Comparison of ENCODE assay signal across 18 cellular contexts in genomic region chr16:8955828-8956227, GRCh38. TPM values are rescaled to one million over a fixed set of nuclear protein-coding genes. Genes with fewer than 3 reads are reported as not detected.
DNase-seq lines count a peak whose midpoint lies in the region; ATAC-seq, FAIRE-seq and TF ChIP-seq lines count a peak whose summit lies in the region.
"Had no signal": no experiment of that assay in that cellular context is flagged by ENCODE, and none has a peak within 500 bp of the region (broad histone marks: within the 10 kb centered on the region; RNA-seq: fewer than 3 reads in every experiment).

No MANE protein-coding gene starts in this region.

- H3K9me3 ChIP-seq in HepG2 (ENCODE audit: low read length): no peaks in the 10 kb centered on the region
- no peaks in the 10 kb centered on the region for H3K9me3 ChIP-seq in transverse colon
- no peaks in the 10 kb centered on the region for H3K9me3 ChIP-seq in uterus
- H3K9me3 ChIP-seq: Peyer's patch had no signal

- H3K79me2 ChIP-seq in HepG2 (ENCODE audit: insufficient read depth, low read length): peaks cover 93% of the 10 kb centered on the region

- H2AFZ ChIP-seq in HepG2 (ENCODE audit: low read length): no peak overlapping the region

- TF ChIP-seq CTCF in HepG2 (CRISPR knock-in tag; IDR thresholded peaks at IDR 0.05): no peak
- no peak for TF ChIP-seq CTCF in transverse colon (IDR thresholded peaks at IDR 0.05)
- no peak for TF ChIP-seq CTCF in uterus (IDR thresholded peaks at IDR 0.05)

- H3K4me3 ChIP-seq in HepG2 (replicated peaks in 1 of 3; ENCODE audit: insufficient read depth in 1 of 3, low read depth in 2 of 3, low read length in 3 of 3): no peak overlapping the region
- H3K4me3 ChIP-seq in transverse colon: no peak overlapping the region
- H3K4me3 ChIP-seq in uterus: no peak overlapping the region
- H3K4me3 ChIP-seq: lung, Peyer's patch had no signal

- no peak overlapping the region for H3K4me2 ChIP-seq in HepG2 (ENCODE audit: low read depth, low read length)

- H3K4me1 ChIP-seq in HepG2 (ENCODE audit: insufficient read depth, low read length) (peaks cover 94% of the 10 kb centered on the region), transverse colon (peaks cover 66 to 92% (median 86%) of the 10 kb centered on the region in 4 donors), uterus (peaks cover 7 to 35% of the 10 kb centered on the region in 2 donors)

- in situ Hi-C loops in HepG2 (cut with HindIII; ENCODE audit: extremely low pct_ligation_motif_present, low pct_unique_long_range_greater_than_20kb): no loop called here
- in situ Hi-C loops in transverse colon (cut with MboI; ENCODE audit: low pct_ligation_motif_present in 1 of 4, low pct_unique_long_range_greater_than_20kb in 1 of 4, low sequenced_read_pairs in 3 of 4): no loop called here

- no peaks in the 10 kb centered on the region for H3K27me3 ChIP-seq in HepG2 (ENCODE audit: control insufficient read depth in 1 of 2, insufficient read depth in 2 of 2, low read length in 2 of 2)
- no peaks in the 10 kb centered on the region for H3K27me3 ChIP-seq in transverse colon
- H3K27me3 ChIP-seq in uterus: no peaks in the 10 kb centered on the region
- H3K27me3 ChIP-seq: Peyer's patch had no signal

- H3K9ac ChIP-seq in HepG2 (ENCODE audit: insufficient read depth, low read depth, low read length): no peak overlapping the region

- intact Hi-C loops in Right ventricle myocardium superior (cut with DNase I) (no loop called here), Right ventricle myocardium inferior (cut with DNase I) (no loop called here), HepG2 (cut with micrococcal nuclease; ENCODE audit: unreplicated experiment) (no loop called here), transverse colon (cut with DNase I; ENCODE audit: low total_unique reads) (no loop called here), uterus (cut with DNase I; ENCODE audit: low total_unique reads) (no loop called here)

- CTCF ChIA-PET in HepG2 (lab: Yijun Ruan, JAX; ENCODE audit: low intra/inter-chr PET ratio, low total read pairs): interaction anchor here (0.9 kb wide), 1 partner anchor 20 kb away, joined by 3 read pairs; no protein-coding TSS in a partner anchor

- FAIRE-seq in HepG2 (lab: Jason Lieb, UNC): no peak
- FAIRE-seq: GM12892 had no signal

- POLR2A ChIA-PET in HepG2 (lab: Yijun Ruan, JAX): no interaction called here

- no peak for TF ChIP-seq RAD21 in HepG2 (CRISPR knock-in tag; IDR thresholded peaks at IDR 0.05)

- ATAC-seq in Right ventricle myocardium superior (ENCODE audit: poor library complexity) (peak; percentile 8), Right ventricle myocardium inferior (no peak), SK-N-SH treated with all-trans-retinoic acid at 6 μM for 48 hours (peak; percentile 31; the same call in 2 of the 3 replicates), HepG2 (no peak)
- ATAC-seq: esophagus mucosa had no signal

- BruUV-seq in HepG2 (replicated peaks; lab: Mats Ljungman, UMichigan): no TSS peak

- WGBS in HepG2 (ENCODE audit: low lambda C conversion rate): 93% methylated on average over 2 of the region's 2 CpGs
- 0 to 37% methylated on average over 1 to 2 of the region's 2 CpGs for WGBS in transverse colon (ENCODE audit: low coverage in 1 of 2), 2 donors

- TF ChIP-seq EP300 in HepG2 (IDR thresholded peaks at IDR 0.05; ENCODE audit: low read depth in 2 of 2, low read length in 2 of 2) (no peak), HepG2 (CRISPR knock-in tag; IDR thresholded peaks at IDR 0.05; ENCODE audit: borderline replicate concordance) (no peak), transverse colon (IDR thresholded peaks at IDR 0.05; ENCODE audit: low read depth) (no peak)

- peaks cover 95% of the 10 kb centered on the region for H4K20me1 ChIP-seq in HepG2 (ENCODE audit: insufficient read depth, low read length)

- TF ChIP-seq POLR2A in HepG2 (IDR thresholded peaks at IDR 0.05; ENCODE audit: insufficient read depth in 1 of 2, low read depth in 2 of 2, low read length in 2 of 2) (no peak), transverse colon (IDR thresholded peaks at IDR 0.05) (no peak), uterus (IDR thresholded peaks at IDR 0.05) (no peak)

- peaks cover 0 to 5% of the 10 kb centered on the region in 2 experiments; a peak in 1 of 5 replicates for H3K36me3 ChIP-seq in HepG2 (replicated peaks in 1 of 2; ENCODE audit: control insufficient read depth in 1 of 2, insufficient read depth in 2 of 2, low read length in 2 of 2)
- no peaks in the 10 kb centered on the region for H3K36me3 ChIP-seq in transverse colon
- no peaks in the 10 kb centered on the region for H3K36me3 ChIP-seq in uterus
- H3K36me3 ChIP-seq: Peyer's patch had no signal

- DNase-seq in Right ventricle myocardium superior: no peak
- DNase-seq in Right ventricle myocardium inferior (ENCODE audit: missing footprints): no peak
- DNase-seq in HepG2 (ENCODE audit: low spot score): no peak
- DNase-seq in transverse colon: no peak
- no peak for DNase-seq in uterus
- no peak for DNase-seq in NCI-H2107 (lab: John Stamatoyannopoulos, UW)
- DNase-seq in islet precursor cell: no peak
- DNase-seq: activated CD4-positive, alpha-beta T cell treated with anti-CD3 and anti-CD28 coated beads, Interleukin-2, amount 50 U/mL, for 1 hour; activated naive CD4-positive, alpha-beta T cell; EL; hippocampal formation; nucleus accumbens; Peyer's patch; T-helper 2 cell had no signal

- H3K27ac ChIP-seq in HepG2 (ENCODE audit: extremely low read length, insufficient read depth, low read length): no peak overlapping the region
- H3K27ac ChIP-seq in transverse colon: peak overlapping the region; percentile 88 to 93 (median 91)
- no peak overlapping the region for H3K27ac ChIP-seq in uterus
- H3K27ac ChIP-seq: Peyer's patch had no signal

TF ChIP-seq in HepG2, 621 proteins besides CTCF, POLR2A, EP300 and RAD21 (continues in another document):
- TF ChIP-seq IRF9 (CRISPR knock-in tag; IDR thresholded peaks at IDR 0.05; ENCODE audit: borderline replicate concordance) (no peak), MEF2D (CRISPR knock-in tag; IDR thresholded peaks at IDR 0.05) (no peak), SIN3A (IDR thresholded peaks at IDR 0.05; ENCODE audit: borderline replicate concordance, low read depth, low read length) (no peak)

RNA-seq across cellular contexts. Expression of gene USP7, which starts 7.9 kb away (rescaled TPM):
- total RNA-seq in Right ventricle myocardium superior: 62.4 TPM
- 61.6 TPM for total RNA-seq in Right ventricle myocardium inferior
- total RNA-seq in HepG2 (2016; rRNA removed; fragmentation: Illumina TruSeq; extraction: Trizol): 173 and 177 TPM in 2 replicates
- total RNA-seq in HepG2 (2016; cell fraction: cytosol; rRNA removed; fragmentation: Illumina TruSeq; extraction: Trizol; ENCODE audit: low read depth): 42.2 and 47.1 TPM in 2 replicates
- 166 and 185 TPM in 2 replicates for total RNA-seq in HepG2 (2016; cell fraction: insoluble cytoplasmic fraction; rRNA removed; fragmentation: Illumina TruSeq; extraction: Trizol)
- total RNA-seq in HepG2 (2016; cell fraction: membrane; rRNA removed; fragmentation: Illumina TruSeq; extraction: Trizol): 53.5 and 58.7 TPM in 2 replicates
- total RNA-seq in HepG2 (2016; cell fraction: nucleus; rRNA removed; fragmentation: Illumina TruSeq; extraction: Trizol): 231 and 239 TPM in 2 replicates
- 52.5 and 58.4 TPM in 2 replicates for polyA plus RNA-seq in HepG2 (2011; rRNA removed)
- polyA plus RNA-seq in HepG2 (2011; cell fraction: cytosol; rRNA removed): 16.6 and 26.6 TPM in 2 replicates
- polyA plus RNA-seq in HepG2 (2011; cell fraction: nucleus; rRNA removed): 77.7 and 102 TPM in 2 replicates
- 151 and 152 TPM in 2 replicates for polyA plus RNA-seq in HepG2 (2012)
- 5.3 and 6.8 TPM in 2 replicates for polyA plus RNA-seq in HepG2 (2016; cell fraction: cytosol; fragmentation: Illumina TruSeq; extraction: Trizol; ENCODE audit: low read depth)
- polyA plus RNA-seq in HepG2 (2016; cell fraction: insoluble cytoplasmic fraction; fragmentation: Illumina TruSeq; extraction: Trizol; ENCODE audit: low read depth): 200 and 216 TPM in 2 replicates
- polyA plus RNA-seq in HepG2 (2016; cell fraction: membrane; fragmentation: Illumina TruSeq; extraction: Trizol; ENCODE audit: low read depth): 18.6 and 26.0 TPM in 2 replicates
- 243 and 249 TPM in 2 replicates for polyA plus RNA-seq in HepG2 (2016; cell fraction: nucleus; fragmentation: Illumina TruSeq; extraction: Trizol; ENCODE audit: insufficient read depth, low read depth)
- 135 and 250 TPM in 2 replicates for polyA minus RNA-seq in HepG2 (2011; rRNA and poly(A)+ RNA removed; ENCODE audit: low replicate concordance)
- 49.2 and 87.1 TPM in 2 replicates for polyA minus RNA-seq in HepG2 (2011; cell fraction: cytosol; rRNA and poly(A)+ RNA removed)
- 329 and 403 TPM in 2 replicates for polyA minus RNA-seq in HepG2 (2011; cell fraction: nucleus; rRNA and poly(A)+ RNA removed)
- total RNA-seq in transverse colon: 100 to 1,000 TPM in 3 of 4 donors, 10 to 100 TPM in 1; 72.9 to 419 (median 158) TPM
- 100 to 1,000 TPM in 2 of 4 donors, 10 to 100 TPM in 2; 20.9 to 223 (median 122) TPM for total RNA-seq in uterus

Comparison
In these comparisons a context has a peak if more than half of its experiments do, and no peak if none do; other contexts are left out.
1. ATAC-seq: peak in Right ventricle myocardium superior (single experiment) and SK-N-SH treated with all-trans-retinoic acid at 6 μM for 48 hours (single experiment); none in Right ventricle myocardium inferior (single experiment) and HepG2 (single experiment).
2. H3K27ac ChIP-seq: peak in transverse colon (4 of 4); none in HepG2 (single experiment) and uterus (0 of 2).